Comparison of ENCODE assay signal across 25 cellular contexts in genomic region chr7:73530800-73531199, GRCh38.
"Had no signal": no experiment of that assay in that cellular context is flagged by ENCODE, and none has a peak within 500 bp of the region (broad histone marks: within the 10 kb centered on the region; RNA-seq: fewer than 3 reads in every experiment).

No MANE protein-coding gene starts in this region.

- H3K27me3 Mint-ChIP-seq: dendritic cell treated with granulocyte-macrophage colony-stimulating factor and Interleukin-4, amounts not matched to agents 40 ng/mL and 50 ng/mL, for 4 days; effector memory CD8-positive, alpha-beta T cell; stimulated activated memory B cell treated with anti-CD40 and anti-IgM and Interleukin-4, amounts not matched to agents 10 μg/mL and 1 μg/mL and 100 μg/mL, for 72 hours; stimulated activated naive CD8-positive, alpha-beta T cell treated with anti-CD3 and anti-CD28 coated beads, Interleukin-15, Interleukin-2, amounts not matched to agents 100 ng/mL and 50 ng/mL, for 24 hours had no signal

- H3K4me3 ChIP-seq: left lung, lung, pancreas, psoas muscle, spleen, tibial artery, upper lobe of left lung, uterus had no signal

- FAIRE-seq: keratinocyte, pancreas had no signal

- H3K36me3 ChIP-seq: uterus had no signal

- H3K27me3 ChIP-seq: foreskin keratinocyte, left lung, pancreas, spleen, tibial artery, upper lobe of left lung, uterus had no signal

- H3K27ac Mint-ChIP-seq: dendritic cell treated with granulocyte-macrophage colony-stimulating factor and Interleukin-4, amounts not matched to agents 40 ng/mL and 50 ng/mL, for 4 days; effector memory CD8-positive, alpha-beta T cell; immature natural killer cell; nephron; stimulated activated memory B cell treated with anti-CD40 and anti-IgM and Interleukin-4, amounts not matched to agents 10 μg/mL and 1 μg/mL and 100 μg/mL, for 72 hours; stimulated activated naive CD8-positive, alpha-beta T cell treated with anti-CD3 and anti-CD28 coated beads, Interleukin-15, Interleukin-2, amounts not matched to agents 100 ng/mL and 50 ng/mL, for 24 hours had no signal

- ATAC-seq: effector memory CD8-positive, alpha-beta T cell; foreskin keratinocyte; left lung; pancreas; psoas muscle; sciatic nerve; stimulated activated memory B cell treated with anti-CD40 and anti-IgM and Interleukin-4, amounts not matched to agents 10 μg/mL and 1 μg/mL and 100 μg/mL, for 72 hours had no signal

- H3K4me1 ChIP-seq: foreskin keratinocyte, left lung, pancreas, psoas muscle, tibial artery, upper lobe of left lung, uterus had no signal

- H3K9me3 Mint-ChIP-seq: dendritic cell treated with granulocyte-macrophage colony-stimulating factor and Interleukin-4, amounts not matched to agents 40 ng/mL and 50 ng/mL, for 4 days; effector memory CD8-positive, alpha-beta T cell; immature natural killer cell; nephron; stimulated activated memory B cell treated with anti-CD40 and anti-IgM and Interleukin-4, amounts not matched to agents 10 μg/mL and 1 μg/mL and 100 μg/mL, for 72 hours; stimulated activated naive CD8-positive, alpha-beta T cell treated with anti-CD3 and anti-CD28 coated beads, Interleukin-15, Interleukin-2, amounts not matched to agents 100 ng/mL and 50 ng/mL, for 24 hours had no signal

- H3K36me3 Mint-ChIP-seq: immature natural killer cell had no signal

- H3K9me3 ChIP-seq: left lung, pancreas, psoas muscle, spleen, tibial artery, upper lobe of left lung, uterus had no signal

- H3K27ac ChIP-seq: epithelial cell of prostate, foreskin keratinocyte, left lung, pancreas, psoas muscle, spleen, tibial artery, upper lobe of left lung, uterus had no signal

- DNase-seq: effector memory CD8-positive, alpha-beta T cell; foreskin keratinocyte; immature natural killer cell; left lung; mesenchymal stem cell; midbrain; occipital lobe; psoas muscle; retina; spleen; stimulated activated CD4-positive, alpha-beta T cell treated with anti-CD3 and anti-CD28 coated beads, Interleukin-15, amount 100 ng/mL, for 24 hours; stimulated activated CD4-positive, alpha-beta T cell treated with anti-CD3 and anti-CD28 coated beads, Interleukin-1b, Interleukin-23, amount 100 ng/mL, for 48 hours; stimulated activated CD4-positive, alpha-beta T cell treated with anti-CD3 and anti-CD28 coated beads, Interleukin-4, amount 100 ng/mL, for 24 hours; tibial artery; upper lobe of left lung; uterus had no signal

- H3K4me3 Mint-ChIP-seq: dendritic cell treated with granulocyte-macrophage colony-stimulating factor and Interleukin-4, amounts not matched to agents 40 ng/mL and 50 ng/mL, for 4 days; effector memory CD8-positive, alpha-beta T cell; immature natural killer cell; nephron; stimulated activated memory B cell treated with anti-CD40 and anti-IgM and Interleukin-4, amounts not matched to agents 10 μg/mL and 1 μg/mL and 100 μg/mL, for 72 hours; stimulated activated naive CD8-positive, alpha-beta T cell treated with anti-CD3 and anti-CD28 coated beads, Interleukin-15, Interleukin-2, amounts not matched to agents 100 ng/mL and 50 ng/mL, for 24 hours had no signal
